Comparison of ENCODE assay signal across 8 cellular contexts in genomic region chr12:93243689-93244513, GRCh38.
DNase-seq lines count a peak whose midpoint lies in the region; ATAC-seq lines count a peak whose summit lies in the region.

No MANE protein-coding gene starts in this region.

- peak overlapping the region; percentile 95 for H3K27ac Mint-ChIP-seq in activated T-cell treated with anti-CD3 and anti-CD28 coated beads, Interleukin-2, amount 50 U/mL, for 72 hours

- peak; percentile 19 to 25 for DNase-seq in activated T-cell treated with anti-CD3 and anti-CD28 coated beads, Interleukin-2, amount 50 U/mL, for 72 hours
- DNase-seq in activated T-cell treated with anti-CD3 and anti-CD28 coated beads, Interleukin-2, amount 50 U/mL, for 48 hours: no peak
- peak; percentile 65 for DNase-seq in SKM-1 (lab: John Stamatoyannopoulos, UW; ENCODE audit: unreplicated experiment)
- no peak for DNase-seq in left ventricle myocardium superior
- DNase-seq in stromal cell of bone marrow (ENCODE audit: low read depth): peak; percentile 54
- no peak for DNase-seq in stimulated activated CD4-positive, alpha-beta T cell treated with anti-CD3 and anti-CD28 coated beads, Interleukin-4, amount 100 ng/mL, for 24 hours

- ATAC-seq in activated T-cell treated with anti-CD3 and anti-CD28 coated beads, Interleukin-2, amount 50 U/mL, for 72 hours (replicated peaks in 1 of 2): peak; percentile 57 to 61
- peak; percentile 44 for ATAC-seq in HG03442 (IDR thresholded peaks at IDR 0.05; ENCODE audit: unreplicated experiment)
- peak; percentile 61 for ATAC-seq in left ventricle myocardium superior
- no peak for ATAC-seq in GM19035 (IDR thresholded peaks at IDR 0.05; ENCODE audit: unreplicated experiment)

- H3K9me3 Mint-ChIP-seq in activated T-cell treated with anti-CD3 and anti-CD28 coated beads, Interleukin-2, amount 50 U/mL, for 72 hours: peaks cover 2 to 4% of the 10 kb centered on the region in 2 donors

- peaks cover 3 to 7% of the 10 kb centered on the region in 2 donors for H3K36me3 Mint-ChIP-seq in activated T-cell treated with anti-CD3 and anti-CD28 coated beads, Interleukin-2, amount 50 U/mL, for 72 hours (ENCODE audit: insufficient read depth in 2 of 2)

- intact Hi-C loops in left ventricle myocardium superior (cut with micrococcal nuclease): no loop called here

- no peaks in the 10 kb centered on the region for H3K27me3 Mint-ChIP-seq in activated T-cell treated with anti-CD3 and anti-CD28 coated beads, Interleukin-2, amount 50 U/mL, for 72 hours (ENCODE audit: low read depth)

- peaks cover 48% of the 10 kb centered on the region for H3K4me1 Mint-ChIP-seq in activated T-cell treated with anti-CD3 and anti-CD28 coated beads, Interleukin-2, amount 50 U/mL, for 72 hours (ENCODE audit: low read depth)

- H3K4me3 Mint-ChIP-seq in activated T-cell treated with anti-CD3 and anti-CD28 coated beads, Interleukin-2, amount 50 U/mL, for 72 hours: peak overlapping the region; percentile 76 to 79

Comparison
In these comparisons a context has a peak if more than half of its experiments do, and no peak if none do; other contexts are left out.
1. DNase-seq: peak in activated T-cell treated with anti-CD3 and anti-CD28 coated beads, Interleukin-2, amount 50 U/mL, for 72 hours (2 of 2), SKM-1 (single experiment) and stromal cell of bone marrow (single experiment); none in activated T-cell treated with anti-CD3 and anti-CD28 coated beads, Interleukin-2, amount 50 U/mL, for 48 hours (0 of 2), left ventricle myocardium superior (single experiment) and stimulated activated CD4-positive, alpha-beta T cell treated with anti-CD3 and anti-CD28 coated beads, Interleukin-4, amount 100 ng/mL, for 24 hours (single experiment).